Comparison of ENCODE assay signal across 8 cellular contexts in genomic region chr2:28750316-28751101, GRCh38. TPM values are rescaled to one million over a fixed set of nuclear protein-coding genes. Genes with fewer than 3 reads are reported as not detected.
A peak's percentile ranks its signal among the peaks of the same experiment; 100 is the strongest.
DNase-seq lines count a peak whose midpoint lies in the region; ATAC-seq and TF ChIP-seq lines count a peak whose summit lies in the region.

No MANE protein-coding gene starts in this region.

- H3K4me1 Mint-ChIP-seq in activated naive CD4-positive, alpha-beta T cell treated with anti-CD3 and anti-CD28 coated beads, Interleukin-2, amount 50 U/mL, for 24 hours, result peaks cover 52% of the 10 kb centered on the region
- peaks cover 5% of the 10 kb centered on the region for H3K4me1 Mint-ChIP-seq in glutamatergic neuron (ENCODE audit: low read depth, unreplicated experiment)

- peak; percentile 27 for DNase-seq in NCI-H748 (lab: John Stamatoyannopoulos, UW; ENCODE audit: unreplicated experiment)
- DNase-seq in NCI-H748 treated with DMSO at 0.1 percent for 48 hours (lab: John Stamatoyannopoulos, UW), result no peak
- peak; percentile 24 for DNase-seq in NCI-H774 (lab: John Stamatoyannopoulos, UW)
- DNase-seq in glutamatergic neuron, result no peak
- DNase-seq in pulmonary artery endothelial cell (ENCODE audit: low read depth, low spot score), result peak; percentile 22
- DNase-seq in T-helper 9 cell, result no peak

- H3K27me3 Mint-ChIP-seq in activated naive CD4-positive, alpha-beta T cell treated with anti-CD3 and anti-CD28 coated beads, Interleukin-2, amount 50 U/mL, for 24 hours, result no peaks in the 10 kb centered on the region
- H3K27me3 Mint-ChIP-seq in glutamatergic neuron (ENCODE audit: unreplicated experiment), result peaks cover 7% of the 10 kb centered on the region

- H3K9me3 Mint-ChIP-seq in activated naive CD4-positive, alpha-beta T cell treated with anti-CD3 and anti-CD28 coated beads, Interleukin-2, amount 50 U/mL, for 24 hours, result no peaks in the 10 kb centered on the region
- H3K9me3 Mint-ChIP-seq in glutamatergic neuron (ENCODE audit: unreplicated experiment), result peaks cover 8% of the 10 kb centered on the region

- H3K27ac Mint-ChIP-seq in activated naive CD4-positive, alpha-beta T cell treated with anti-CD3 and anti-CD28 coated beads, Interleukin-2, amount 50 U/mL, for 24 hours, result peak overlapping the region; percentile 91
- peak overlapping the region; percentile 90 for H3K27ac Mint-ChIP-seq in glutamatergic neuron (ENCODE audit: unreplicated experiment)

- peaks cover 8% of the 10 kb centered on the region for H3K36me3 Mint-ChIP-seq in activated naive CD4-positive, alpha-beta T cell treated with anti-CD3 and anti-CD28 coated beads, Interleukin-2, amount 50 U/mL, for 24 hours
- H3K36me3 Mint-ChIP-seq in glutamatergic neuron (ENCODE audit: unreplicated experiment), result peaks cover 4% of the 10 kb centered on the region

- no peak for TF ChIP-seq CTCF in glutamatergic neuron (IDR thresholded peaks at IDR 0.05; ENCODE audit: partially characterized antibody, unreplicated experiment)

- peak overlapping the region; percentile 99 for H3K4me3 Mint-ChIP-seq in activated naive CD4-positive, alpha-beta T cell treated with anti-CD3 and anti-CD28 coated beads, Interleukin-2, amount 50 U/mL, for 24 hours
- H3K4me3 Mint-ChIP-seq in glutamatergic neuron (ENCODE audit: unreplicated experiment), result peak overlapping the region; percentile 96

- ATAC-seq in GM21786 (IDR thresholded peaks at IDR 0.05; ENCODE audit: unreplicated experiment), result no peak

RNA-seq across cellular contexts. Expression of gene PPP1CB, which starts 1.1 kb away (rescaled TPM):
- total RNA-seq in glutamatergic neuron (ENCODE audit: unreplicated experiment) (144 TPM), pulmonary artery endothelial cell (169 and 197 TPM in 2 replicates)

Comparison
In these comparisons a context has a peak if more than half of its experiments do, and no peak if none do; other contexts are left out.
1. DNase-seq: peak in NCI-H748 (single experiment), NCI-H774 (single experiment) and pulmonary artery endothelial cell (single experiment); none in NCI-H748 treated with DMSO at 0.1 percent for 48 hours (single experiment), glutamatergic neuron (single experiment) and T-helper 9 cell (single experiment).